Comparison of ENCODE assay signal across 6 cellular contexts in the genomic region with DNA sequence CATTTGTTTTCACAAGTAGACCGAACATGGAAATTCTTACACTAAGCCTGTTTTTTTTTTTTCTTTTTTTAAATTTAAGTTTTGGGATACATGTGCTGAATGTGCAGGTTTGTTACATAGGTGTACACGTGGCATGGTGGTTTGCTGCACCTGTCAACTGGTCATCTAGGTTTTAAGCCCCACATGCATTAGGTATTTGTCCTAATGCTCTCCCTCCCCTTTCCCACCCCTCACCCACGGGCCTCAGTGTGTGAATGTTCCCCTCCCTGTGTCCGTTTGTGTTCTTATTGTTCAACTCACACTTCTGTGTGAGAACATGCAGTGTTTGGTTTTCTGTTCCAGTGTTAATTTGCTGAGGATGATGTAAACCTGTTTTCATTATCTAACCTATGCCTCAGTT. TPM values are rescaled to one million over a fixed set of nuclear protein-coding genes. Genes with fewer than 3 reads are reported as not detected.
"Had no signal": no experiment of that assay in that cellular context is flagged by ENCODE, and none has a peak within 500 bp of the region (broad histone marks: within the 10 kb centered on the region; RNA-seq: fewer than 3 reads in every experiment).

No MANE protein-coding gene starts in this region.

- DNase-seq: H9, HCEC 1CT, IMR-90 had no signal

- H3K4me3 Mint-ChIP-seq: GM23338, H9 had no signal

- ATAC-seq: GM23338 had no signal

- H3K27ac Mint-ChIP-seq: GM23338, H9 had no signal

- H3K4me2 ChIP-seq: GM23338 had no signal

- H3K4me3 ChIP-seq: GM23338 had no signal

- H3K4me1 Mint-ChIP-seq: GM23338, H9 had no signal

- H2AFZ ChIP-seq: GM23338 had no signal

RNA-seq across cellular contexts. Expression of gene NLRP4, which starts 2.6 kb away (rescaled TPM):
- total RNA-seq: GM23338, H1, H9, HT-29, IMR-90 had no signal

RNA-seq across cellular contexts. Expression of gene NLRP11, which starts 7.1 kb away (rescaled TPM):
- total RNA-seq: GM23338, H1, H9, IMR-90 had no signal
